In the genomic region with DNA sequence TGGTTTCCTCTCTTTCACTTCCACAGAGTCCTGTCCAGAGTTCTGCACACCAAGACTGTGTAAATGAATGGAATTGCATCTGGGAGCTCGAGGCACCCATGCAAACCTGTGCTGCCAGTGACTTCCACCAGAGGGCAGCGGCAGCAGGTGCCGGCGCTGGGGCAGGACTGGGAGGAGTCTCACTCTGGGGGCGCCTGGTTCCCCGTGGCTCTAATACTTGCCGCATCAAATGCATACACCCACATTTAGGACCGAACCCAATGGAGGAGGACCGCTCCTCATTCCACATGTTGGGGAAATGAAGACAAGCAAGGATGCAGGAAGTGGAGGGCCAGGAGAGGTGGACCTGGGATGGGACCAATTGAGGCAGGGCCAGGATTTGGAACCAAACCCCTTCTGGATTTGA, we compare ENCODE assay signal across 8 cellular contexts. TPM values are rescaled to one million over a fixed set of nuclear protein-coding genes. Genes with fewer than 3 reads are reported as not detected.
DNase-seq lines count a peak whose midpoint lies in the region; ATAC-seq, FAIRE-seq and TF ChIP-seq lines count a peak whose summit lies in the region.

No MANE protein-coding gene starts in this region.

- H3K4me3 ChIP-seq in WERI-Rb-1 (ENCODE audit: low read depth, low read length) = no peak overlapping the region
- H3K4me3 ChIP-seq in brain microvascular endothelial cell (ENCODE audit: low read depth, low read length) = no peak overlapping the region
- no peak overlapping the region for H3K4me3 ChIP-seq in liver (ENCODE audit: low read depth in 1 of 3, low read length in 3 of 3)

- 18% methylated on average over 9 of the region's 9 CpGs for WGBS in liver

- H3K4me1 ChIP-seq in liver (ENCODE audit: control insufficient read depth in 4 of 4, insufficient read depth in 4 of 4, low read length in 3 of 4) = peaks cover 0 to 2% (median 0%) of the 10 kb centered on the region in 4 donors

- no peak for TF ChIP-seq POLR2A in GM12891 (IDR thresholded peaks at IDR 0.05; ENCODE audit: low read depth, low read length)
- TF ChIP-seq POLR2A in GM18505 (IDR thresholded peaks at IDR 0.05; ENCODE audit: borderline replicate concordance, extremely low read depth, insufficient read depth, insufficient read length) = no peak

- DNase-seq in GM12891 (ENCODE audit: insufficient read length, low spot score) (peak; percentile 58), WERI-Rb-1 (peak; percentile 68), brain microvascular endothelial cell (peak; percentile 29)
- DNase-seq in stimulated activated CD8-positive, alpha-beta memory T cell treated with anti-CD3 and anti-CD28 coated beads, Interleukin-15, amount 100 ng/mL, for 48 hours (ENCODE audit: low read depth in 2 of 2) = peak; percentile 67 to 69

- H3K9me3 ChIP-seq in KOPT-K1 (ENCODE audit: insufficient read depth, low read length, poor library complexity, severe bottlenecking) = peaks cover 5% of the 10 kb centered on the region
- peaks cover 7% of the 10 kb centered on the region for H3K9me3 ChIP-seq in WERI-Rb-1 (ENCODE audit: severe bottlenecking)
- H3K9me3 ChIP-seq in liver (ENCODE audit: control insufficient read depth in 4 of 4, low read length in 3 of 4) = peaks cover 0 to 6% (median 0%) of the 10 kb centered on the region in 4 donors

- TF ChIP-seq CTCF in WERI-Rb-1 (IDR thresholded peaks at IDR 0.05; ENCODE audit: low read depth, low read length) (peak; percentile 92), brain microvascular endothelial cell (IDR thresholded peaks at IDR 0.05; ENCODE audit: low read depth, low read length, missing control alignments) (peak; percentile 96), liver (IDR thresholded peaks at IDR 0.05; ENCODE audit: low read depth, low read length, missing input control) (peak; percentile 78)

- ATAC-seq in GM18505 (IDR thresholded peaks at IDR 0.05; ENCODE audit: unreplicated experiment) (no peak), HG02588 (IDR thresholded peaks at IDR 0.05; ENCODE audit: unreplicated experiment) (no peak)

- peak; percentile 76 for FAIRE-seq in GM12891 (lab: Jason Lieb, UNC)

- in situ Hi-C loops in brain microvascular endothelial cell (cut with HindIII; ENCODE audit: low pct_ligation_motif_present, low sequenced_read_pairs) = no loop called here

- H3K9ac ChIP-seq in liver (ENCODE audit: low read depth in 1 of 2, low read length in 2 of 2) = no peak overlapping the region

- no peaks in the 10 kb centered on the region for H3K27me3 ChIP-seq in WERI-Rb-1 (ENCODE audit: insufficient read depth, low read depth, severe bottlenecking)
- H3K27me3 ChIP-seq in brain microvascular endothelial cell (replicated peaks) = no peaks in the 10 kb centered on the region
- H3K27me3 ChIP-seq in liver (ENCODE audit: control insufficient read depth in 4 of 4, insufficient read depth in 4 of 4, low read length in 3 of 4) = peaks cover 0 to 3% (median 0%) of the 10 kb centered on the region in 4 donors

- peak; percentile 77 to 89 for TF ChIP-seq RAD21 in liver (IDR thresholded peaks at IDR 0.05)

- H3K27ac ChIP-seq in KOPT-K1 (ENCODE audit: low read depth, low read length, poor library complexity, severe bottlenecking) (peak overlapping the region; percentile 92), WERI-Rb-1 (no peak overlapping the region), brain microvascular endothelial cell (no peak overlapping the region), liver (ENCODE audit: low read depth in 1 of 2, low read length in 2 of 2) (no peak overlapping the region)

- H3K36me3 ChIP-seq in KOPT-K1 (ENCODE audit: insufficient read depth, low read length) (no peaks in the 10 kb centered on the region), WERI-Rb-1 (no peaks in the 10 kb centered on the region), brain microvascular endothelial cell (replicated peaks) (no peaks in the 10 kb centered on the region), liver (ENCODE audit: control insufficient read depth in 4 of 4, insufficient read depth in 3 of 4, low read depth in 1 of 4, low read length in 3 of 4) (no peaks in the 10 kb centered on the region)

TF ChIP-seq in GM12891, 5 proteins besides CTCF, POLR2A, EP300 and RAD21:
- TF ChIP-seq SPI1 (IDR thresholded peaks at IDR 0.05; ENCODE audit: low read depth, low read length) (no peak), POU2F2 (IDR thresholded peaks at IDR 0.05; ENCODE audit: low read depth, low read length) (peak; percentile 25; the same call in 1 of the 2 replicates), PAX5 (IDR thresholded peaks at IDR 0.05; ENCODE audit: insufficient read depth, low read length, severe bottlenecking) (peak; percentile 13)

TF ChIP-seq in liver, 16 proteins besides CTCF, POLR2A, EP300 and RAD21:
- no peak for TF ChIP-seq JUND (IDR thresholded peaks at IDR 0.05)
- no peak for TF ChIP-seq RXRA (IDR thresholded peaks at IDR 0.05)
- no peak for TF ChIP-seq SP1 (IDR thresholded peaks at IDR 0.05)
- TF ChIP-seq, protein P1, sequence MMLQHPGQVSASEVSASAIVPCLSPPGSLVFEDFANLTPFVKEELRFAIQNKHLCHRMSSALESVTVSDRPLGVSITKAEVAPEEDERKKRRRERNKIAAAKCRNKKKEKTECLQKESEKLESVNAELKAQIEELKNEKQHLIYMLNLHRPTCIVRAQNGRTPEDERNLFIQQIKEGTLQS (IDR thresholded peaks at IDR 0.05) = no peak
- no peak for TF ChIP-seq TAF1 (conservative IDR thresholded peaks at IDR 0.05)
- TF ChIP-seq FOXA2 (IDR thresholded peaks at IDR 0.05) = no peak
- TF ChIP-seq, protein P2, sequence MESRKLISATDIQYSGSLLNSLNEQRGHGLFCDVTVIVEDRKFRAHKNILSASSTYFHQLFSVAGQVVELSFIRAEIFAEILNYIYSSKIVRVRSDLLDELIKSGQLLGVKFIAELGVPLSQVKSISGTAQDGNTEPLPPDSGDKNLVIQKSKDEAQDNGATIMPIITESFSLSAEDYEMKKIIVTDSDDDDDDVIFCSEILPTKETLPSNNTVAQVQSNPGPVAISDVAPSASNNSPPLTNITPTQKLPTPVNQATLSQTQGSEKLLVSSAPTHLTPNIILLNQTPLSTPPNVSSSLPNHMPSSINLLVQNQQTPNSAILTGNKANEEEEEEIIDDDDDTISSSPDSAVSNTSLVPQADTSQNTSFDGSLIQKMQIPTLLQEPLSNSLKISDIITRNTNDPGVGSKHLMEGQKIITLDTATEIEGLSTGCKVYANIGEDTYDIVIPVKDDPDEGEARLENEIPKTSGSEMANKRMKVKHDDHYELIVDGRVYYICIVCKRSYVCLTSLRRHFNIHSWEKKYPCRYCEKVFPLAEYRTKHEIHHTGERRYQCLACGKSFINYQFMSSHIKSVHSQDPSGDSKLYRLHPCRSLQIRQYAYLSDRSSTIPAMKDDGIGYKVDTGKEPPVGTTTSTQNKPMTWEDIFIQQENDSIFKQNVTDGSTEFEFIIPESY (IDR thresholded peaks at IDR 0.05) = no peak
- no peak for TF ChIP-seq HNF4G (IDR thresholded peaks at IDR 0.05)
- TF ChIP-seq, protein P3, sequence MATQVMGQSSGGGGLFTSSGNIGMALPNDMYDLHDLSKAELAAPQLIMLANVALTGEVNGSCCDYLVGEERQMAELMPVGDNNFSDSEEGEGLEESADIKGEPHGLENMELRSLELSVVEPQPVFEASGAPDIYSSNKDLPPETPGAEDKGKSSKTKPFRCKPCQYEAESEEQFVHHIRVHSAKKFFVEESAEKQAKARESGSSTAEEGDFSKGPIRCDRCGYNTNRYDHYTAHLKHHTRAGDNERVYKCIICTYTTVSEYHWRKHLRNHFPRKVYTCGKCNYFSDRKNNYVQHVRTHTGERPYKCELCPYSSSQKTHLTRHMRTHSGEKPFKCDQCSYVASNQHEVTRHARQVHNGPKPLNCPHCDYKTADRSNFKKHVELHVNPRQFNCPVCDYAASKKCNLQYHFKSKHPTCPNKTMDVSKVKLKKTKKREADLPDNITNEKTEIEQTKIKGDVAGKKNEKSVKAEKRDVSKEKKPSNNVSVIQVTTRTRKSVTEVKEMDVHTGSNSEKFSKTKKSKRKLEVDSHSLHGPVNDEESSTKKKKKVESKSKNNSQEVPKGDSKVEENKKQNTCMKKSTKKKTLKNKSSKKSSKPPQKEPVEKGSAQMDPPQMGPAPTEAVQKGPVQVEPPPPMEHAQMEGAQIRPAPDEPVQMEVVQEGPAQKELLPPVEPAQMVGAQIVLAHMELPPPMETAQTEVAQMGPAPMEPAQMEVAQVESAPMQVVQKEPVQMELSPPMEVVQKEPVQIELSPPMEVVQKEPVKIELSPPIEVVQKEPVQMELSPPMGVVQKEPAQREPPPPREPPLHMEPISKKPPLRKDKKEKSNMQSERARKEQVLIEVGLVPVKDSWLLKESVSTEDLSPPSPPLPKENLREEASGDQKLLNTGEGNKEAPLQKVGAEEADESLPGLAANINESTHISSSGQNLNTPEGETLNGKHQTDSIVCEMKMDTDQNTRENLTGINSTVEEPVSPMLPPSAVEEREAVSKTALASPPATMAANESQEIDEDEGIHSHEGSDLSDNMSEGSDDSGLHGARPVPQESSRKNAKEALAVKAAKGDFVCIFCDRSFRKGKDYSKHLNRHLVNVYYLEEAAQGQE (IDR thresholded peaks at IDR 0.05) = no peak
- no peak for TF ChIP-seq YY1 (IDR thresholded peaks at IDR 0.05)
- no peak for TF ChIP-seq NR2F2 (IDR thresholded peaks at IDR 0.05)
- no peak for TF ChIP-seq HNF4A (conservative IDR thresholded peaks at IDR 0.05)
- no peak for TF ChIP-seq EGR1 (IDR thresholded peaks at IDR 0.05; ENCODE audit: low read depth in 2 of 2)
- TF ChIP-seq, protein P4, sequence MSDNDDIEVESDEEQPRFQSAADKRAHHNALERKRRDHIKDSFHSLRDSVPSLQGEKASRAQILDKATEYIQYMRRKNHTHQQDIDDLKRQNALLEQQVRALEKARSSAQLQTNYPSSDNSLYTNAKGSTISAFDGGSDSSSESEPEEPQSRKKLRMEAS (IDR thresholded peaks at IDR 0.05) = no peak
- TF ChIP-seq GABPA (IDR thresholded peaks at IDR 0.05 in 1 of 2, conservative IDR thresholded peaks at IDR 0.05 in 1 of 2) = no peak
- no peak for TF ChIP-seq FOXA1 (IDR thresholded peaks at IDR 0.05)

RNA-seq across cellular contexts. Expression of a gene that starts 1.1 kb away (rescaled TPM):
- polyA plus RNA-seq in GM12891 (2012; ENCODE audit: low read depth, missing spikeins) = 5.0 TPM
- under 1 TPM; 0.42 to 0.59 TPM for total RNA-seq in liver
- under 1 TPM; 0.31 to 0.48 TPM for polyA plus RNA-seq in liver

RNA-seq across cellular contexts. Expression of a gene that starts 18.4 kb away (rescaled TPM):
- polyA plus RNA-seq in GM12891 (2012; ENCODE audit: low read depth, missing spikeins) = 73.0 TPM
- 10 to 100 TPM in 1 of 2 donors, 1 to 10 TPM in 1; 9.0 to 20.9 TPM for total RNA-seq in liver
- polyA plus RNA-seq in liver = 10 to 100 TPM; 13.1 to 19.6 TPM

RNA-seq across cellular contexts. Expression of a gene that starts 46.1 kb away (rescaled TPM):
- 7.5 TPM for polyA plus RNA-seq in GM12891 (2012; ENCODE audit: low read depth, missing spikeins)
- 1 to 10 TPM; 1.0 to 1.6 TPM for total RNA-seq in liver
- 1 to 10 TPM in 1 of 2 donors, under 1 TPM in 1; 0.60 to 1.1 TPM for polyA plus RNA-seq in liver

RNA-seq across cellular contexts. Expression of a gene that starts 56.4 kb away (rescaled TPM):
- polyA plus RNA-seq in GM12891 (2012; ENCODE audit: low read depth, missing spikeins) = 46.5 TPM
- 10 to 100 TPM; 20.6 to 21.2 TPM for total RNA-seq in liver
- 10 to 100 TPM; 40.0 to 40.3 TPM for polyA plus RNA-seq in liver
